ENCODE assay signal across 17 cellular contexts in the genomic region with DNA sequence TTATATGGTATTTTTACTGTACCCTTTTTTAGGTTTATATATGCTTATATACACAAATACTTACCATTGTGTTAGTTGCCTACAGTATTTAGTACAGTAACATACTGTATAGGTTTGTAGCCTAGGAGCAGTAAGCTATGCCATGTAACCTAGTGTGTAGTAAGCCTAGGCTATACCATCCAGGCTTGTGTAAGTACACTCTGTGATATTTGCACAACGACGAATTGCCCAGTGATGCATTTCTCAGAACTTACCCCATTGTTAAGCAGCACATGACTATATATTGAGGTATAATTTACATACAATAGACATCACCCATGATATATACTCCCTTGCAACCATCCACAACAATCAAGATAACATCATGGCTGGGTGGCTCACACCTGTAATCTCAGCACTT. TPM values are rescaled to one million over a fixed set of nuclear protein-coding genes. Genes with fewer than 3 reads are reported as not detected.
DNase-seq lines count a peak whose midpoint lies in the region; ATAC-seq, FAIRE-seq and TF ChIP-seq lines count a peak whose summit lies in the region.
"Had no signal": no experiment of that assay in that cellular context is flagged by ENCODE, and none has a peak within 500 bp of the region (broad histone marks: within the 10 kb centered on the region; RNA-seq: fewer than 3 reads in every experiment).

No MANE protein-coding gene starts in this region.

- H3K36me3 Mint-ChIP-seq in WTC11 = no peaks in the 10 kb centered on the region

- POLR2A ChIA-PET in A549 (lab: Yijun Ruan, JAX) = no interaction called here
- POLR2A ChIA-PET in WTC11 (lab: Charles Lee) = no interaction called here

- peaks cover 11% of the 10 kb centered on the region for H3K4me1 Mint-ChIP-seq in WTC11

- FAIRE-seq in A549 (lab: Jason Lieb, UNC) (peak; percentile 49), GM18507 (lab: Jason Lieb, UNC) (peak; percentile 29)
- FAIRE-seq: D721Med had no signal

- no peak for TF ChIP-seq EP300 in A549 (IDR thresholded peaks at IDR 0.05)

- TF ChIP-seq POLR2A in A549 (IDR thresholded peaks at IDR 0.05; ENCODE audit: low read length) = no peak

- no peak overlapping the region for H3K27ac ChIP-seq in A549
- H3K27ac ChIP-seq: C4-2B, HL-60 had no signal

- no peaks in the 10 kb centered on the region for H3K4me1 ChIP-seq in A549
- H3K4me1 ChIP-seq: BE2C had no signal

- no peak for DNase-seq in A549 (ENCODE audit: low read depth in 1 of 2, low spot score in 1 of 2)
- DNase-seq in GM18507 (ENCODE audit: extremely low spot score, insufficient read length, low read depth) = no peak
- DNase-seq in WTC11 (ENCODE audit: low spot score) = no peak
- DNase-seq in epithelial cell of esophagus (ENCODE audit: low read depth) = peak; percentile 8
- DNase-seq in stimulated activated CD4-positive, alpha-beta T cell treated with anti-CD3 and anti-CD28 coated beads, Interleukin-4, amount 100 ng/mL, for 24 hours = no peak
- no peak for DNase-seq in hypothalamus (lab: John Stamatoyannopoulos, UW)
- DNase-seq in cerebellar nuclear complex (lab: John Stamatoyannopoulos, UW) = no peak
- no peak for DNase-seq in T-helper 9 cell
- DNase-seq: BE2C; CD8-positive, alpha-beta T cell; COR-L47; DMS153; GF-D8; HCEC 1CT had no signal

- H3K4me3 Mint-ChIP-seq in WTC11 = no peak overlapping the region
- H3K4me3 Mint-ChIP-seq: CD8-positive, alpha-beta T cell had no signal

- CTCF ChIA-PET in A549 (lab: Yijun Ruan, JAX) (no interaction called here), WTC11 (lab: Charles Lee) (no interaction called here)

- H3K27ac Mint-ChIP-seq in WTC11 = peak overlapping the region; percentile 32; the same call in 1 of the 2 replicates
- H3K27ac Mint-ChIP-seq: CD8-positive, alpha-beta T cell had no signal

- no peaks in the 10 kb centered on the region for H3K27me3 Mint-ChIP-seq in WTC11 (ENCODE audit: low read depth)

- WGBS in A549 (ENCODE audit: missing lambda C conversion rate) = 80% methylated on average over 2 of the region's 2 CpGs

- H3K9me3 Mint-ChIP-seq in WTC11 = no peaks in the 10 kb centered on the region
- H3K9me3 Mint-ChIP-seq: CD8-positive, alpha-beta T cell had no signal

- ATAC-seq in A549 (peak in 1 of 2 experiments; percentile 49; a peak in 3 of 6 replicates), WTC11 (no peak)
- ATAC-seq: CD8-positive, alpha-beta T cell had no signal

- H3K4me3 ChIP-seq in A549 = no peak overlapping the region
- H3K4me3 ChIP-seq in epithelial cell of esophagus (ENCODE audit: low read length) = no peak overlapping the region

- no peak overlapping the region for H3K4me2 ChIP-seq in A549

- TF ChIP-seq CTCF in A549 (IDR thresholded peaks at IDR 0.05) (no peak), WTC11 (IDR thresholded peaks at IDR 0.05) (no peak), epithelial cell of esophagus (IDR thresholded peaks at IDR 0.05; ENCODE audit: insufficient read depth, low read depth, low read length, missing control alignments) (no peak)

- H3K9me3 ChIP-seq in A549 = no peaks in the 10 kb centered on the region
- H3K9me3 ChIP-seq: BE2C had no signal

- TF ChIP-seq RAD21 in A549 (conservative IDR thresholded peaks at IDR 0.05 in 1 of 2, IDR thresholded peaks at IDR 0.05 in 1 of 2) = no peak

TF ChIP-seq in A549, 52 proteins besides CTCF, POLR2A, EP300 and RAD21 (continues in another document):
- TF ChIP-seq FOSL2 (IDR thresholded peaks at IDR 0.05) = no peak
- no peak for TF ChIP-seq FOSL2 (CRISPR knock-in tag; IDR thresholded peaks at IDR 0.05)
- TF ChIP-seq FOXS1 (CRISPR knock-in tag; IDR thresholded peaks at IDR 0.05) = no peak
- TF ChIP-seq, protein P1, sequence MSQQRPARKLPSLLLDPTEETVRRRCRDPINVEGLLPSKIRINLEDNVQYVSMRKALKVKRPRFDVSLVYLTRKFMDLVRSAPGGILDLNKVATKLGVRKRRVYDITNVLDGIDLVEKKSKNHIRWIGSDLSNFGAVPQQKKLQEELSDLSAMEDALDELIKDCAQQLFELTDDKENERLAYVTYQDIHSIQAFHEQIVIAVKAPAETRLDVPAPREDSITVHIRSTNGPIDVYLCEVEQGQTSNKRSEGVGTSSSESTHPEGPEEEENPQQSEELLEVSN (IDR thresholded peaks at IDR 0.05; ENCODE audit: borderline replicate concordance, low read depth) = no peak
- TF ChIP-seq, protein P2, sequence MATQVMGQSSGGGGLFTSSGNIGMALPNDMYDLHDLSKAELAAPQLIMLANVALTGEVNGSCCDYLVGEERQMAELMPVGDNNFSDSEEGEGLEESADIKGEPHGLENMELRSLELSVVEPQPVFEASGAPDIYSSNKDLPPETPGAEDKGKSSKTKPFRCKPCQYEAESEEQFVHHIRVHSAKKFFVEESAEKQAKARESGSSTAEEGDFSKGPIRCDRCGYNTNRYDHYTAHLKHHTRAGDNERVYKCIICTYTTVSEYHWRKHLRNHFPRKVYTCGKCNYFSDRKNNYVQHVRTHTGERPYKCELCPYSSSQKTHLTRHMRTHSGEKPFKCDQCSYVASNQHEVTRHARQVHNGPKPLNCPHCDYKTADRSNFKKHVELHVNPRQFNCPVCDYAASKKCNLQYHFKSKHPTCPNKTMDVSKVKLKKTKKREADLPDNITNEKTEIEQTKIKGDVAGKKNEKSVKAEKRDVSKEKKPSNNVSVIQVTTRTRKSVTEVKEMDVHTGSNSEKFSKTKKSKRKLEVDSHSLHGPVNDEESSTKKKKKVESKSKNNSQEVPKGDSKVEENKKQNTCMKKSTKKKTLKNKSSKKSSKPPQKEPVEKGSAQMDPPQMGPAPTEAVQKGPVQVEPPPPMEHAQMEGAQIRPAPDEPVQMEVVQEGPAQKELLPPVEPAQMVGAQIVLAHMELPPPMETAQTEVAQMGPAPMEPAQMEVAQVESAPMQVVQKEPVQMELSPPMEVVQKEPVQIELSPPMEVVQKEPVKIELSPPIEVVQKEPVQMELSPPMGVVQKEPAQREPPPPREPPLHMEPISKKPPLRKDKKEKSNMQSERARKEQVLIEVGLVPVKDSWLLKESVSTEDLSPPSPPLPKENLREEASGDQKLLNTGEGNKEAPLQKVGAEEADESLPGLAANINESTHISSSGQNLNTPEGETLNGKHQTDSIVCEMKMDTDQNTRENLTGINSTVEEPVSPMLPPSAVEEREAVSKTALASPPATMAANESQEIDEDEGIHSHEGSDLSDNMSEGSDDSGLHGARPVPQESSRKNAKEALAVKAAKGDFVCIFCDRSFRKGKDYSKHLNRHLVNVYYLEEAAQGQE (IDR thresholded peaks at IDR 0.05) = no peak
- TF ChIP-seq HOXA7 (CRISPR knock-in tag; IDR thresholded peaks at IDR 0.05) = no peak

TF ChIP-seq in WTC11, 78 proteins besides CTCF, POLR2A, EP300 and RAD21 (continues in another document):
- TF ChIP-seq, protein P3, sequence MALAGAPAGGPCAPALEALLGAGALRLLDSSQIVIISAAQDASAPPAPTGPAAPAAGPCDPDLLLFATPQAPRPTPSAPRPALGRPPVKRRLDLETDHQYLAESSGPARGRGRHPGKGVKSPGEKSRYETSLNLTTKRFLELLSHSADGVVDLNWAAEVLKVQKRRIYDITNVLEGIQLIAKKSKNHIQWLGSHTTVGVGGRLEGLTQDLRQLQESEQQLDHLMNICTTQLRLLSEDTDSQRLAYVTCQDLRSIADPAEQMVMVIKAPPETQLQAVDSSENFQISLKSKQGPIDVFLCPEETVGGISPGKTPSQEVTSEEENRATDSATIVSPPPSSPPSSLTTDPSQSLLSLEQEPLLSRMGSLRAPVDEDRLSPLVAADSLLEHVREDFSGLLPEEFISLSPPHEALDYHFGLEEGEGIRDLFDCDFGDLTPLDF (CRISPR knock-in tag; IDR thresholded peaks at IDR 0.05) = no peak
- TF ChIP-seq GTF2I (CRISPR knock-in tag; conservative IDR thresholded peaks at IDR 0.05) (no peak), CREB1 (CRISPR knock-in tag; IDR thresholded peaks at IDR 0.05) (no peak), MXD4 (CRISPR knock-in tag; IDR thresholded peaks at IDR 0.05; ENCODE audit: borderline replicate concordance) (no peak), CBFB (CRISPR knock-in tag; IDR thresholded peaks at IDR 0.05; ENCODE audit: low read depth) (no peak), ZNF423 (CRISPR knock-in tag; IDR thresholded peaks at IDR 0.05) (no peak), KAT7 (CRISPR knock-in tag; IDR thresholded peaks at IDR 0.05; ENCODE audit: borderline replicate concordance) (no peak), ZNF138 (CRISPR knock-in tag; conservative IDR thresholded peaks at IDR 0.05) (no peak)
- TF ChIP-seq, protein P4, sequence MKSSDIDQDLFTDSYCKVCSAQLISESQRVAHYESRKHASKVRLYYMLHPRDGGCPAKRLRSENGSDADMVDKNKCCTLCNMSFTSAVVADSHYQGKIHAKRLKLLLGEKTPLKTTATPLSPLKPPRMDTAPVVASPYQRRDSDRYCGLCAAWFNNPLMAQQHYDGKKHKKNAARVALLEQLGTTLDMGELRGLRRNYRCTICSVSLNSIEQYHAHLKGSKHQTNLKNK (CRISPR knock-in tag; IDR thresholded peaks at IDR 0.05) = no peak
- TF ChIP-seq, protein P5, sequence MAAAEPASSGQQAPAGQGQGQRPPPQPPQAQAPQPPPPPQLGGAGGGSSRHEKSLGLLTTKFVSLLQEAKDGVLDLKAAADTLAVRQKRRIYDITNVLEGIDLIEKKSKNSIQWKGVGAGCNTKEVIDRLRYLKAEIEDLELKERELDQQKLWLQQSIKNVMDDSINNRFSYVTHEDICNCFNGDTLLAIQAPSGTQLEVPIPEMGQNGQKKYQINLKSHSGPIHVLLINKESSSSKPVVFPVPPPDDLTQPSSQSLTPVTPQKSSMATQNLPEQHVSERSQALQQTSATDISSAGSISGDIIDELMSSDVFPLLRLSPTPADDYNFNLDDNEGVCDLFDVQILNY (CRISPR knock-in tag; IDR thresholded peaks at IDR 0.05) = no peak
- TF ChIP-seq, protein P6, sequence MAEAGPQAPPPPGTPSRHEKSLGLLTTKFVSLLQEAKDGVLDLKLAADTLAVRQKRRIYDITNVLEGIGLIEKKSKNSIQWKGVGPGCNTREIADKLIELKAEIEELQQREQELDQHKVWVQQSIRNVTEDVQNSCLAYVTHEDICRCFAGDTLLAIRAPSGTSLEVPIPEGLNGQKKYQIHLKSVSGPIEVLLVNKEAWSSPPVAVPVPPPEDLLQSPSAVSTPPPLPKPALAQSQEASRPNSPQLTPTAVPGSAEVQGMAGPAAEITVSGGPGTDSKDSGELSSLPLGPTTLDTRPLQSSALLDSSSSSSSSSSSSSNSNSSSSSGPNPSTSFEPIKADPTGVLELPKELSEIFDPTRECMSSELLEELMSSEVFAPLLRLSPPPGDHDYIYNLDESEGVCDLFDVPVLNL (CRISPR knock-in tag; IDR thresholded peaks at IDR 0.05; ENCODE audit: borderline replicate concordance, low read depth) = no peak

RNA-seq across cellular contexts. Expression of a gene that starts 40.1 kb away (rescaled TPM):
- polyA plus RNA-seq in A549 (2011; rRNA removed) = 67.3 and 92.8 TPM in 2 replicates
- polyA plus RNA-seq in A549 (2012; cell fraction: cytosol; rRNA removed) = 11.2 and 12.0 TPM in 2 replicates
- polyA plus RNA-seq in A549 (2012; cell fraction: nucleus; rRNA removed) = 7.9 and 10.0 TPM in 2 replicates
- 45.5 to 49.5 TPM (median 46.2 TPM) in 3 replicates for polyA plus RNA-seq in A549 (2017; fragmentation: RNase III; extraction: RNeasy Plus Mini Kit Qiagen cat#74134 plus additional on column Dnase treatment)
- polyA minus RNA-seq in A549 (2011; rRNA and poly(A)+ RNA removed) = 45.4 and 48.3 TPM in 2 replicates
- total RNA-seq in WTC11 (2021) = 68.2 to 70.5 TPM (median 69.0 TPM) in 3 replicates
